ENCODE assay signal across 17 cellular contexts in the genomic region with DNA sequence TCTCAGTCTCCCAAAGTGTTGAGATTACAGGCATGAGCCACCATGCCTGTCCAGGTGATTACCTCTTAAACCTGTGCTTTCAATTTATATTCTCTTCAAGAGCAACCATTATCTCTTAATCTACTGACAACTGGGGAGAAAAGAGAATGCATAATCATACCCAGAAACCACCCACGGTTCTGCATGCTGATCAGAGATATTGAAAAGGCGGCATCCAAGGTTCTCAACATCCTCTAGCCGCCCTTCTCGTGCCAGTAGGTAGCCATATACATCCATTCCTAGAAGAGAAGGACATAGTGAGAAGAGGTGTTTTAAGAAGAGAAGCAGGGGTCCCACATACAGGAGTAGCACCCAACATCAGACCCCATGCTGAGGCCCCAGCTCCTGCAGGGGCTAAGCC. TPM values are rescaled to one million over a fixed set of nuclear protein-coding genes. Genes with fewer than 3 reads are reported as not detected.
A peak's percentile ranks its signal among the peaks of the same experiment; 100 is the strongest.
DNase-seq lines count a peak whose midpoint lies in the region; ATAC-seq and TF ChIP-seq lines count a peak whose summit lies in the region.
"Had no signal": no experiment of that assay in that cellular context is flagged by ENCODE, and none has a peak within 500 bp of the region (broad histone marks: within the 10 kb centered on the region; RNA-seq: fewer than 3 reads in every experiment).

No MANE protein-coding gene starts in this region.

- H3K4me3 ChIP-seq in CD4-positive, CD25-positive, alpha-beta regulatory T cell (ENCODE audit: low read depth, low read length), result no peak overlapping the region
- no peak overlapping the region for H3K4me3 ChIP-seq in H7 (ENCODE audit: insufficient read depth, low read depth, low read length)
- H3K4me3 ChIP-seq: BLaER1 treated with 17β-estradiol and CSF1 and Interleukin-3, amounts not matched to agents 10 nM and 100 nM had no signal

- no peak overlapping the region for H3K27ac ChIP-seq in CD4-positive, CD25-positive, alpha-beta regulatory T cell (ENCODE audit: insufficient read depth, low read length, poor library complexity, severe bottlenecking)
- H3K27ac ChIP-seq in caudate nucleus (ENCODE audit: low read depth, low read length), result peak overlapping the region; percentile 38
- H3K27ac ChIP-seq: BLaER1 treated with 17β-estradiol and CSF1 and Interleukin-3, amounts not matched to agents 10 nM and 100 nM had no signal

- no peak overlapping the region for H3K4me3 Mint-ChIP-seq in activated T-cell treated with anti-CD3 and anti-CD28 coated beads, Interleukin-2, amount 50 U/mL, for 24 hours
- H3K4me3 Mint-ChIP-seq in CD4-positive, CD25-positive, alpha-beta regulatory T cell, result no peak overlapping the region
- H3K4me3 Mint-ChIP-seq in T-cell, result no peak overlapping the region

- no peak for DNase-seq in activated T-cell treated with anti-CD3 and anti-CD28 coated beads, Interleukin-2, amount 50 U/mL, for 24 hours
- DNase-seq in activated T-cell treated with anti-CD3 and anti-CD28 coated beads, Interleukin-2, amount 50 U/mL, for 1 hour, result no peak
- DNase-seq in CD4-positive, CD25-positive, alpha-beta regulatory T cell, result peak in 1 of 3 donors; percentile 51
- DNase-seq in T-cell (no peak), caudate nucleus (lab: John Stamatoyannopoulos, UW) (peak in 4 of 61 donors; percentile 9 to 35 (median 22)), GM20000 (ENCODE audit: low spot score) (no peak), H7 (no peak)
- DNase-seq: KBM-7; MV-4-11; NCI-H1694 treated with DMSO at 0.1 percent for 48 hours; NCI-H510A; NCI-H748 treated with DMSO at 0.1 percent for 48 hours; NK-92 treated with Interleukin-12 subunit alpha and Interleukin-12 subunit beta, amount 100 ng/mL, for 24 hours; Right ventricle myocardium superior had no signal

- TF ChIP-seq CTCF in GM20000 (IDR thresholded peaks at IDR 0.05; ENCODE audit: extremely low read depth, missing control alignments), result no peak

- no peaks in the 10 kb centered on the region for H3K27me3 Mint-ChIP-seq in activated T-cell treated with anti-CD3 and anti-CD28 coated beads, Interleukin-2, amount 50 U/mL, for 24 hours
- no peaks in the 10 kb centered on the region for H3K27me3 Mint-ChIP-seq in CD4-positive, CD25-positive, alpha-beta regulatory T cell
- no peaks in the 10 kb centered on the region for H3K27me3 Mint-ChIP-seq in T-cell

- peaks cover 22% of the 10 kb centered on the region for H3K4me1 Mint-ChIP-seq in activated T-cell treated with anti-CD3 and anti-CD28 coated beads, Interleukin-2, amount 50 U/mL, for 24 hours (ENCODE audit: low read depth)
- peaks cover 0 to 23% (median 16%) of the 10 kb centered on the region in 4 donors for H3K4me1 Mint-ChIP-seq in CD4-positive, CD25-positive, alpha-beta regulatory T cell
- H3K4me1 Mint-ChIP-seq in T-cell, result peaks cover 0 to 9% (median 0%) of the 10 kb centered on the region in 3 donors

- POLR2A ChIA-PET in T-cell (lab: Charles Lee), result no interaction called here

- ATAC-seq in CD4-positive, CD25-positive, alpha-beta regulatory T cell (ENCODE audit: low read depth in 2 of 2), result peak; percentile 38 to 45
- ATAC-seq in T-cell (replicated peaks in 1 of 4) (peak in 1 of 4 experiments; percentile 24), GM18520 (IDR thresholded peaks at IDR 0.05; ENCODE audit: unreplicated experiment) (no peak)
- ATAC-seq: HepG2 had no signal

- CTCF ChIA-PET in T-cell (lab: Charles Lee), result interaction anchor here in 1 of 2 donors (0.6 kb wide), 1 partner anchor 24 kb away, joined by 8 read pairs; no protein-coding TSS in a partner anchor

- H3K9me3 ChIP-seq in CD4-positive, CD25-positive, alpha-beta regulatory T cell (ENCODE audit: control insufficient read depth in 2 of 2, low read length in 2 of 2), result no peaks in the 10 kb centered on the region
- H3K9me3 ChIP-seq: BLaER1 treated with 17β-estradiol and CSF1 and Interleukin-3, amounts not matched to agents 10 nM and 100 nM had no signal

- H3K9me3 Mint-ChIP-seq in activated T-cell treated with anti-CD3 and anti-CD28 coated beads, Interleukin-2, amount 50 U/mL, for 24 hours, result no peaks in the 10 kb centered on the region
- H3K9me3 Mint-ChIP-seq in CD4-positive, CD25-positive, alpha-beta regulatory T cell, result no peaks in the 10 kb centered on the region
- H3K9me3 Mint-ChIP-seq in T-cell, result no peaks in the 10 kb centered on the region

- peaks cover 77% of the 10 kb centered on the region for H3K36me3 ChIP-seq in CD4-positive, CD25-positive, alpha-beta regulatory T cell (ENCODE audit: control insufficient read depth, insufficient read depth, low read length)
- H3K36me3 ChIP-seq in H7 (replicated peaks; ENCODE audit: control insufficient read depth, insufficient read depth, low read length), result peaks cover 44% of the 10 kb centered on the region

- H3K4me1 ChIP-seq in CD4-positive, CD25-positive, alpha-beta regulatory T cell (ENCODE audit: control insufficient read depth, insufficient read depth, low read length, poor library complexity, severe bottlenecking), result no peaks in the 10 kb centered on the region

- H3K27me3 ChIP-seq in CD4-positive, CD25-positive, alpha-beta regulatory T cell (ENCODE audit: control insufficient read depth, insufficient read depth, low read length), result no peaks in the 10 kb centered on the region
- no peaks in the 10 kb centered on the region for H3K27me3 ChIP-seq in H7 (ENCODE audit: control insufficient read depth, insufficient read depth, low read length)
- H3K27me3 ChIP-seq: BLaER1 treated with 17β-estradiol and CSF1 and Interleukin-3, amounts not matched to agents 10 nM and 100 nM had no signal

- peaks cover 93% of the 10 kb centered on the region for H3K36me3 Mint-ChIP-seq in activated T-cell treated with anti-CD3 and anti-CD28 coated beads, Interleukin-2, amount 50 U/mL, for 24 hours (ENCODE audit: low read depth)
- H3K36me3 Mint-ChIP-seq in CD4-positive, CD25-positive, alpha-beta regulatory T cell, result peaks cover 37% of the 10 kb centered on the region
- H3K36me3 Mint-ChIP-seq in T-cell, result peaks cover 52% of the 10 kb centered on the region

- H3K27ac Mint-ChIP-seq in activated T-cell treated with anti-CD3 and anti-CD28 coated beads, Interleukin-2, amount 50 U/mL, for 24 hours, result peak overlapping the region; percentile 62
- peak overlapping the region in 2 of 3 donors; percentile 23 to 41 for H3K27ac Mint-ChIP-seq in CD4-positive, CD25-positive, alpha-beta regulatory T cell
- peak overlapping the region; percentile 64 to 70 for H3K27ac Mint-ChIP-seq in T-cell

RNA-seq across cellular contexts. Expression of a gene that starts 20.8 kb away (rescaled TPM):
- 38.4 TPM for total RNA-seq in CD4-positive, CD25-positive, alpha-beta regulatory T cell
- polyA plus RNA-seq in CD4-positive, CD25-positive, alpha-beta regulatory T cell, result 10 to 100 TPM; 25.3 to 33.4 (median 26.3) TPM
- 10 to 100 TPM; 40.8 to 60.4 (median 57.6) TPM for total RNA-seq in T-cell
- total RNA-seq in H7 (2014; rRNA removed; shearing (Covaris generic)), result 77.3 and 90.4 TPM in 2 replicates
